16 cellular contexts compared by ENCODE assay signal in genomic region chr4:98679738-98680137, GRCh38. TPM values are rescaled to one million over a fixed set of nuclear protein-coding genes. Genes with fewer than 3 reads are reported as not detected.
A peak's percentile ranks its signal among the peaks of the same experiment; 100 is the strongest.
DNase-seq lines count a peak whose midpoint lies in the region; ATAC-seq and TF ChIP-seq lines count a peak whose summit lies in the region.
"Had no signal": no experiment of that assay in that cellular context is flagged by ENCODE, and none has a peak within 500 bp of the region (broad histone marks: within the 10 kb centered on the region; RNA-seq: fewer than 3 reads in every experiment).

No MANE protein-coding gene starts in this region.

- no peaks in the 10 kb centered on the region for H3K27me3 ChIP-seq in HCT116 (ENCODE audit: insufficient read depth, low read length)
- H3K27me3 ChIP-seq: BLaER1 treated with 17β-estradiol and CSF1 and Interleukin-3, amounts not matched to agents 10 nM and 100 nM had no signal

- TF ChIP-seq POLR2A in HCT116 (IDR thresholded peaks at IDR 0.05; ENCODE audit: borderline replicate concordance, extremely low read depth, insufficient read depth, insufficient read length) = no peak

- ATAC-seq in HCT116 (no peak), HG02623 (IDR thresholded peaks at IDR 0.05; ENCODE audit: unreplicated experiment) (no peak)
- ATAC-seq: CD8-positive, alpha-beta T cell had no signal

- no TSS peak for BruUV-seq in HCT116 (replicated peaks; lab: Mats Ljungman, UMichigan)

- H3K79me2 ChIP-seq in HCT116 (ENCODE audit: insufficient read depth, low read length) = no peaks in the 10 kb centered on the region

- no peak for TF ChIP-seq RAD21 in HCT116 (IDR thresholded peaks at IDR 0.05; ENCODE audit: low read depth)

- DNase-seq in HCT116 (ENCODE audit: low read depth, low spot score) = no peak
- no peak for DNase-seq in HuH-7.5 (ENCODE audit: low spot score)
- no peak for DNase-seq in mesenteric fat pad (ENCODE audit: low spot score)
- DNase-seq: Calu3; CD8-positive, alpha-beta T cell; GF-D8; HCEC 1CT; HFFc6; IMR-90; Karpas-422; KBM-7 had no signal

- H4K20me1 ChIP-seq in HCT116 (ENCODE audit: insufficient read depth) = no peaks in the 10 kb centered on the region
- H4K20me1 ChIP-seq: BLaER1 treated with 17β-estradiol and CSF1 and Interleukin-3, amounts not matched to agents 10 nM and 100 nM had no signal

- H3K4me1 ChIP-seq in HCT116 (ENCODE audit: control insufficient read depth in 1 of 2, insufficient read depth in 2 of 2, low read length in 2 of 2) (peaks cover 0 to 4% of the 10 kb centered on the region in 2 experiments; a peak in 1 of 4 replicates), mesodermal cell (ENCODE audit: control insufficient read depth, insufficient read depth, low read length, poor library complexity, severe bottlenecking) (peaks cover 34% of the 10 kb centered on the region)
- H3K4me1 ChIP-seq: BLaER1 treated with 17β-estradiol and CSF1 and Interleukin-3, amounts not matched to agents 10 nM and 100 nM had no signal

- WGBS in mesodermal cell (ENCODE audit: insufficient coverage in 2 of 2), 2 experiments = 50 to 83% methylated on average over 2 of the region's 4 CpGs

- no peak overlapping the region for H3K4me2 ChIP-seq in HCT116 (ENCODE audit: low read length)
- H3K4me2 ChIP-seq: BLaER1 treated with 17β-estradiol and CSF1 and Interleukin-3, amounts not matched to agents 10 nM and 100 nM had no signal

- H3K9me2 ChIP-seq in HCT116 (ENCODE audit: insufficient read depth) = no peaks in the 10 kb centered on the region

- no peaks in the 10 kb centered on the region for H3K36me3 ChIP-seq in HCT116 (ENCODE audit: control insufficient read depth in 1 of 2, insufficient read depth in 2 of 2, low read length in 2 of 2)
- H3K36me3 ChIP-seq in mesodermal cell (ENCODE audit: control insufficient read depth, insufficient read depth, low read length) = no peaks in the 10 kb centered on the region
- H3K36me3 ChIP-seq: BLaER1 treated with 17β-estradiol and CSF1 and Interleukin-3, amounts not matched to agents 10 nM and 100 nM had no signal

- H3K9ac ChIP-seq in HCT116 (ENCODE audit: low read length) = no peak overlapping the region
- H3K9ac ChIP-seq: BLaER1 treated with 17β-estradiol and CSF1 and Interleukin-3, amounts not matched to agents 10 nM and 100 nM had no signal

- H2AFZ ChIP-seq in HCT116 (ENCODE audit: low read depth, low read length, poor library complexity, severe bottlenecking) = peak overlapping the region; percentile 13

- RAD21 ChIA-PET in HCT116 (lab: Charles Lee; ENCODE audit: low non-redundant PET in 1 of 2, low total read pairs in 2 of 2, uncharacterized antibody in 2 of 2, unreplicated experiment in 2 of 2) = no interaction called here

- no peak for TF ChIP-seq CTCF in HCT116 (IDR thresholded peaks at IDR 0.05 in 2 of 3, conservative IDR thresholded peaks at IDR 0.05 in 1 of 3; ENCODE audit: borderline replicate concordance in 1 of 3, insufficient read depth in 1 of 3, low read depth in 2 of 3, low read length in 2 of 3)

- CTCF ChIA-PET in HCT116 (lab: Charles Lee) = no interaction called here

- POLR2A ChIA-PET in HCT116 (lab: Charles Lee) = no interaction called here

- H3K27ac ChIP-seq in HCT116 (ENCODE audit: low read depth, low read length) (no peak overlapping the region), cingulate gyrus (ENCODE audit: low read depth, low read length) (peak overlapping the region; percentile 4), mesodermal cell (ENCODE audit: low read depth, low read length, severe bottlenecking) (peak overlapping the region; percentile 39)
- H3K27ac ChIP-seq: BLaER1 treated with 17β-estradiol and CSF1 and Interleukin-3, amounts not matched to agents 10 nM and 100 nM; HL-60 had no signal

- intact Hi-C loops in HCT116 (cut with micrococcal nuclease) = no loop called here

- H3K9me3 ChIP-seq in HCT116 (ENCODE audit: control insufficient read depth in 1 of 2, insufficient read depth in 1 of 2, low read depth in 1 of 2, low read length in 2 of 2) (no peaks in the 10 kb centered on the region), mesodermal cell (ENCODE audit: control insufficient read depth, low read length) (no peaks in the 10 kb centered on the region)
- H3K9me3 ChIP-seq: BLaER1 treated with 17β-estradiol and CSF1 and Interleukin-3, amounts not matched to agents 10 nM and 100 nM had no signal

- H3K4me3 ChIP-seq in HCT116 (replicated peaks in 1 of 2; ENCODE audit: low read depth in 1 of 2, low read length in 2 of 2) (no peak overlapping the region), mesodermal cell (ENCODE audit: extremely low read depth, insufficient read depth, low read length, poor library complexity, severe bottlenecking) (no peak overlapping the region)
- H3K4me3 ChIP-seq: BLaER1 treated with 17β-estradiol and CSF1 and Interleukin-3, amounts not matched to agents 10 nM and 100 nM had no signal

TF ChIP-seq in HCT116, 20 proteins besides CTCF, POLR2A, EP300 and RAD21:
- TF ChIP-seq ZFX (IDR thresholded peaks at IDR 0.05) = no peak
- TF ChIP-seq EZH2 (IDR thresholded peaks at IDR 0.05) = no peak

RNA-seq across cellular contexts. Expression of gene TSPAN5, which starts 21.3 kb away (rescaled TPM):
- 56.8 TPM for total RNA-seq in HCT116 (2021; ENCODE audit: unreplicated experiment)
- 26.5 and 37.8 TPM in 2 replicates for polyA plus RNA-seq in HCT116 (2012)
- polyA plus RNA-seq in mesodermal cell (2013, experiment 1 of 2) = 66.2 TPM
- polyA plus RNA-seq in mesodermal cell (2013, experiment 2 of 2) = 69.8 TPM
- total RNA-seq in mesenteric fat pad = 1.4 TPM

Comparison
In these comparisons a context has a peak if more than half of its experiments do, and no peak if none do; other contexts are left out.
1. RNA of gene TSPAN5, which starts 21.3 kb away (total RNA-seq): 56.8 TPM in HCT116 (single experiment); 1.4 TPM in mesenteric fat pad (single experiment); every median in the first group is over 10 times any median in the second.